Comparison of ENCODE assay signal across 25 cellular contexts in the genomic region with DNA sequence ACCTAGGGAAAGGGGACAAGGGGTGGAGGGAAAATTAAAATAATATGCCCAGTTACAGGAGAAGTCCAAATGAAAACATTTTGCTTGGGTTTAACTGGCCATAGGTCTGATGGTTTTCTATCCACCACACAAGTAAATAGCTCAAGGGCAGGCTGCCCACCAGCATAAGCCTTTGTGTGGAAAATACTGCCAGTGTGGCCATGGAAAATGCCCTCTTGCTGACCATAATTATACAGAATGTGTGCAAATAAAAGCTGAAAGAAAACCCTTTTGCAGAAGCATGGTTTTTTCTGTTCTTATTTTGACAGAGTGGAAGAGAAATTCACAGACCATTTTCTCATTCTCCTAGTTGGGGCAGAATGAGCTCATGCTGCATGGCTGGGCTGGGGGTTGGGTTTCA.
DNase-seq lines count a peak whose midpoint lies in the region; ATAC-seq and TF ChIP-seq lines count a peak whose summit lies in the region.
"Had no signal": no experiment of that assay in that cellular context is flagged by ENCODE, and none has a peak within 500 bp of the region (broad histone marks: within the 10 kb centered on the region; RNA-seq: fewer than 3 reads in every experiment).

No MANE protein-coding gene starts in this region.

- no peaks in the 10 kb centered on the region for H3K36me3 Mint-ChIP-seq in activated naive CD8-positive, alpha-beta T cell treated with anti-CD3 and anti-CD28 coated beads for 36 hours
- H3K36me3 Mint-ChIP-seq: stimulated activated effector memory CD8-positive, alpha-beta T cell treated with anti-CD3 and anti-CD28 coated beads, Interleukin-12 subunit alpha, Interleukin-12 subunit beta, amount 100 ng/mL, for 72 hours had no signal

- in situ Hi-C loops in Caki2 (cut with HindIII; ENCODE audit: low pct_unique_long_range_greater_than_20kb, low sequenced_read_pairs): no loop called here

- DNase-seq in Caki2 (ENCODE audit: low read depth) (peak; percentile 72), M059J (ENCODE audit: low read depth) (peak; percentile 93), SJSA1 (ENCODE audit: low read depth in 1 of 2, low spot score in 2 of 2) (peak; percentile 61 to 77), left lung (no peak), NCI-H2081 treated with DMSO at 0.1 percent for 48 hours (lab: John Stamatoyannopoulos, UW) (no peak), left lobe of liver (ENCODE audit: low spot score) (no peak)
- DNase-seq in activated naive CD8-positive, alpha-beta T cell treated with anti-CD3 and anti-CD28 coated beads for 36 hours: no peak
- DNase-seq: activated naive CD4-positive, alpha-beta T cell treated with anti-CD3 and anti-CD28 coated beads for 36 hours; colonic mucosa; COR-L47; DND-41; left cardiac atrium; NCI-H1105; NCI-H2029 treated with DMSO at 0.1 percent for 48 hours; NK-92 treated with Interleukin-12 subunit alpha and Interleukin-12 subunit beta, amount 100 ng/mL, for 24 hours; SIG-M5; stimulated activated CD4-positive, alpha-beta T cell treated with anti-CD3 and anti-CD28 coated beads, Interleukin-12 subunit alpha, Interleukin-12 subunit beta, amount 100 ng/mL, for 4 hours; stimulated activated CD4-positive, alpha-beta T cell treated with anti-CD3 and anti-CD28 coated beads, Interleukin-4, amount 100 ng/mL, for 24 hours; upper lobe of left lung had no signal

- H3K27me3 Mint-ChIP-seq in activated naive CD8-positive, alpha-beta T cell treated with anti-CD3 and anti-CD28 coated beads for 36 hours: no peaks in the 10 kb centered on the region

- H3K36me3 ChIP-seq in SJSA1: no peaks in the 10 kb centered on the region
- no peaks in the 10 kb centered on the region for H3K36me3 ChIP-seq in left lung
- H3K36me3 ChIP-seq: BLaER1, colonic mucosa, upper lobe of left lung had no signal

- no peak overlapping the region for H3K4me3 Mint-ChIP-seq in activated naive CD8-positive, alpha-beta T cell treated with anti-CD3 and anti-CD28 coated beads for 36 hours
- H3K4me3 Mint-ChIP-seq: activated naive CD4-positive, alpha-beta T cell treated with anti-CD3 and anti-CD28 coated beads for 36 hours; stimulated activated effector memory CD8-positive, alpha-beta T cell treated with anti-CD3 and anti-CD28 coated beads, Interleukin-12 subunit alpha, Interleukin-12 subunit beta, amount 100 ng/mL, for 72 hours had no signal

- no peaks in the 10 kb centered on the region for H3K9me3 ChIP-seq in SJSA1 (replicated peaks)
- no peaks in the 10 kb centered on the region for H3K9me3 ChIP-seq in left lung
- H3K9me3 ChIP-seq: BLaER1, colonic mucosa, upper lobe of left lung had no signal

- H3K4me1 ChIP-seq in SJSA1 (replicated peaks): peaks cover 72% of the 10 kb centered on the region
- peaks cover 0 to 7% of the 10 kb centered on the region in 2 donors for H3K4me1 ChIP-seq in left lung
- H3K4me1 ChIP-seq: BLaER1, colonic mucosa, upper lobe of left lung had no signal

- H3K27ac ChIP-seq in SJSA1: peak overlapping the region; percentile 63
- H3K27ac ChIP-seq in left lung: no peak overlapping the region
- H3K27ac ChIP-seq: BLaER1, colonic mucosa, HL-60, upper lobe of left lung had no signal

- no peaks in the 10 kb centered on the region for H3K27me3 ChIP-seq in SJSA1 (replicated peaks)
- no peaks in the 10 kb centered on the region for H3K27me3 ChIP-seq in left lung
- H3K27me3 ChIP-seq: BLaER1, colonic mucosa, upper lobe of left lung had no signal

- no peaks in the 10 kb centered on the region for H3K9me3 Mint-ChIP-seq in activated naive CD8-positive, alpha-beta T cell treated with anti-CD3 and anti-CD28 coated beads for 36 hours
- H3K9me3 Mint-ChIP-seq: activated naive CD4-positive, alpha-beta T cell treated with anti-CD3 and anti-CD28 coated beads for 36 hours; stimulated activated effector memory CD8-positive, alpha-beta T cell treated with anti-CD3 and anti-CD28 coated beads, Interleukin-12 subunit alpha, Interleukin-12 subunit beta, amount 100 ng/mL, for 72 hours had no signal

- no peak overlapping the region for H3K4me3 ChIP-seq in SJSA1
- H3K4me3 ChIP-seq in left lung: no peak overlapping the region
- H3K4me3 ChIP-seq: BLaER1, colonic mucosa, upper lobe of left lung had no signal

- H3K4me1 Mint-ChIP-seq in activated naive CD8-positive, alpha-beta T cell treated with anti-CD3 and anti-CD28 coated beads for 36 hours: no peaks in the 10 kb centered on the region
- H3K4me1 Mint-ChIP-seq: stimulated activated effector memory CD8-positive, alpha-beta T cell treated with anti-CD3 and anti-CD28 coated beads, Interleukin-12 subunit alpha, Interleukin-12 subunit beta, amount 100 ng/mL, for 72 hours had no signal

- intact Hi-C loops in left lung (cut with DNase I): no loop called here

- no peak overlapping the region for H3K27ac Mint-ChIP-seq in activated naive CD8-positive, alpha-beta T cell treated with anti-CD3 and anti-CD28 coated beads for 36 hours
- H3K27ac Mint-ChIP-seq: activated naive CD4-positive, alpha-beta T cell treated with anti-CD3 and anti-CD28 coated beads for 36 hours; progenitor cell of endocrine pancreas; stimulated activated effector memory CD8-positive, alpha-beta T cell treated with anti-CD3 and anti-CD28 coated beads, Interleukin-12 subunit alpha, Interleukin-12 subunit beta, amount 100 ng/mL, for 72 hours had no signal

- no peak for TF ChIP-seq CTCF in left lung (IDR thresholded peaks at IDR 0.05)

- ATAC-seq in left lung: peak; percentile 33
- no peak for ATAC-seq in GM19328 (IDR thresholded peaks at IDR 0.05; ENCODE audit: unreplicated experiment)
- no peak for ATAC-seq in left lobe of liver
- ATAC-seq: sciatic nerve; stimulated activated effector memory CD8-positive, alpha-beta T cell treated with anti-CD3 and anti-CD28 coated beads, Interleukin-12 subunit alpha, Interleukin-12 subunit beta, amount 100 ng/mL, for 72 hours had no signal

Comparison
In these comparisons a context has a peak if more than half of its experiments do, and no peak if none do; other contexts are left out.
1. DNase-seq: peak in Caki2 (single experiment), M059J (single experiment) and SJSA1 (2 of 2); none in left lung (0 of 2), NCI-H2081 treated with DMSO at 0.1 percent for 48 hours (single experiment), left lobe of liver (single experiment) and activated naive CD8-positive, alpha-beta T cell treated with anti-CD3 and anti-CD28 coated beads for 36 hours (single experiment).